18 cellular contexts compared by ENCODE assay signal in the genomic region with DNA sequence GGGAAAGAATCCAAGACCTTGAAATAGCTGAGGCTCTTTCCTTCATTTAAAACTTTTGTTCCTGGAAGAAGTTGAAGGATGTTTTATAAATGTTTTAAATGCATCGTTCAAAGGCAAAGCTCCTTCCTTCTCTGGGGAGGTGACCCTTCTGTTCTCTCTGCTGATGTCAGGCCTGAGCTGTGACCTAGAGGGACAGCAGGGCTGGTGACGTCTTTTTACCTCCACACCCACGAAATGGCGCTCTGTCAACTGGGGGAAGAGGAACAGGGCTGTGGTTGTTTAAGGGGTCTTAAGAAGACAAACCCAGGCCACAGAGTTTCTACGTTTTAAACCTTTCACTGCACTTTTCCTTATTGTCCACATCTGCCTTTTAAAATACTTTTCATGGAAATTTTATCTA.
A peak's percentile ranks its signal among the peaks of the same experiment; 100 is the strongest.
DNase-seq lines count a peak whose midpoint lies in the region; ATAC-seq and TF ChIP-seq lines count a peak whose summit lies in the region.
"Had no signal": no experiment of that assay in that cellular context is flagged by ENCODE, and none has a peak within 500 bp of the region (broad histone marks: within the 10 kb centered on the region; RNA-seq: fewer than 3 reads in every experiment).

No MANE protein-coding gene starts in this region.

- intact Hi-C loops in cardiac septum (cut with DNase I) (no loop called here), Right ventricle myocardium inferior (cut with DNase I) (no loop called here), sciatic nerve (cut with DNase I) (no loop called here), testis (cut with DNase I; ENCODE audit: low total_unique reads) (no loop called here)

- H3K27ac Mint-ChIP-seq in endodermal cell: no peak overlapping the region
- H3K27ac Mint-ChIP-seq: CD4-positive, alpha-beta T cell; GM23338 had no signal

- H3K27ac ChIP-seq in testis: peak overlapping the region in 1 of 2 donors; percentile 1
- H3K27ac ChIP-seq in endodermal cell (ENCODE audit: low read depth, low read length): no peak overlapping the region
- H3K27ac ChIP-seq: 22Rv1, A549, C4-2B had no signal

- H3K4me3 Mint-ChIP-seq in endodermal cell: no peak overlapping the region
- H3K4me3 Mint-ChIP-seq: CD4-positive, alpha-beta T cell; GM23338 had no signal

- H3K27me3 ChIP-seq in testis (no peaks in the 10 kb centered on the region), endodermal cell (ENCODE audit: control insufficient read depth, insufficient read depth, low read length, poor library complexity, severe bottlenecking) (no peaks in the 10 kb centered on the region)

- no peaks in the 10 kb centered on the region for H3K9me3 ChIP-seq in testis
- no peaks in the 10 kb centered on the region for H3K9me3 ChIP-seq in endodermal cell (ENCODE audit: control insufficient read depth, low read length)
- H3K9me3 ChIP-seq: Caco-2 had no signal

- H3K4me1 Mint-ChIP-seq in endodermal cell: no peaks in the 10 kb centered on the region
- H3K4me1 Mint-ChIP-seq: GM23338 had no signal

- H3K9ac ChIP-seq in endodermal cell (ENCODE audit: extremely low read depth, low read length, poor library complexity, severe bottlenecking): no peak overlapping the region

- TF ChIP-seq CTCF in testis (IDR thresholded peaks at IDR 0.05) (no peak), endodermal cell (conservative IDR thresholded peaks at IDR 0.05) (no peak)

- H3K4me3 ChIP-seq in testis (no peak overlapping the region), endodermal cell (ENCODE audit: low read length) (no peak overlapping the region)
- H3K4me3 ChIP-seq: A549, GM23338 had no signal

- no peaks in the 10 kb centered on the region for H3K36me3 ChIP-seq in testis (ENCODE audit: low read depth, missing control alignments)
- no peaks in the 10 kb centered on the region for H3K36me3 ChIP-seq in endodermal cell (ENCODE audit: control insufficient read depth, insufficient read depth, low read length)

- ATAC-seq in Right ventricle myocardium inferior (no peak), sciatic nerve (peak; percentile 86)
- ATAC-seq: A549, GM23338, HepG2 had no signal

- H3K4me1 ChIP-seq in testis: peaks cover 5% of the 10 kb centered on the region
- H3K4me1 ChIP-seq in endodermal cell (ENCODE audit: control insufficient read depth, insufficient read depth, low read length): no peaks in the 10 kb centered on the region
- H3K4me1 ChIP-seq: A549, Caco-2 had no signal

- H3K9me3 Mint-ChIP-seq in endodermal cell: no peaks in the 10 kb centered on the region
- H3K9me3 Mint-ChIP-seq: CD4-positive, alpha-beta T cell; GM23338 had no signal

- no peaks in the 10 kb centered on the region for H3K36me3 Mint-ChIP-seq in endodermal cell (ENCODE audit: low read depth)

- peak; percentile 39 for DNase-seq in cardiac septum (ENCODE audit: low spot score)
- no peak for DNase-seq in Right ventricle myocardium inferior (ENCODE audit: missing footprints)
- no peak for DNase-seq in sciatic nerve (ENCODE audit: low spot score)
- DNase-seq in testis: peak; percentile 42
- DNase-seq in DMS153 (lab: John Stamatoyannopoulos, UW): no peak
- no peak for DNase-seq in NCI-H1930 (lab: John Stamatoyannopoulos, UW)
- no peak for DNase-seq in endodermal cell
- DNase-seq: AML-193; Caco-2; CD4-positive, alpha-beta T cell; DMS79 treated with DMSO at 0.1 percent for 48 hours; GF-D8; HCEC 1CT had no signal

- H3K27me3 Mint-ChIP-seq in endodermal cell (ENCODE audit: insufficient read depth): peaks cover 3% of the 10 kb centered on the region
- H3K27me3 Mint-ChIP-seq: CD4-positive, alpha-beta T cell had no signal

- 33 to 42% methylated on average over 5 of the region's 5 CpGs for WGBS in testis, 2 donors
- 60 to 91% methylated on average over 1 to 5 of the region's 5 CpGs for WGBS in endodermal cell (ENCODE audit: insufficient coverage in 1 of 2, insufficient read length in 1 of 2), 2 experiments

- no peak for TF ChIP-seq POLR2A in testis (IDR thresholded peaks at IDR 0.05)

Comparison
In these comparisons a context has a peak if more than half of its experiments do, and no peak if none do; other contexts are left out.
1. DNase-seq: peak in cardiac septum (single experiment) and testis (single experiment); none in Right ventricle myocardium inferior (single experiment), sciatic nerve (single experiment), DMS153 (single experiment), NCI-H1930 (0 of 2) and endodermal cell (single experiment).